ENCODE assay signal across 9 cellular contexts in the genomic region with DNA sequence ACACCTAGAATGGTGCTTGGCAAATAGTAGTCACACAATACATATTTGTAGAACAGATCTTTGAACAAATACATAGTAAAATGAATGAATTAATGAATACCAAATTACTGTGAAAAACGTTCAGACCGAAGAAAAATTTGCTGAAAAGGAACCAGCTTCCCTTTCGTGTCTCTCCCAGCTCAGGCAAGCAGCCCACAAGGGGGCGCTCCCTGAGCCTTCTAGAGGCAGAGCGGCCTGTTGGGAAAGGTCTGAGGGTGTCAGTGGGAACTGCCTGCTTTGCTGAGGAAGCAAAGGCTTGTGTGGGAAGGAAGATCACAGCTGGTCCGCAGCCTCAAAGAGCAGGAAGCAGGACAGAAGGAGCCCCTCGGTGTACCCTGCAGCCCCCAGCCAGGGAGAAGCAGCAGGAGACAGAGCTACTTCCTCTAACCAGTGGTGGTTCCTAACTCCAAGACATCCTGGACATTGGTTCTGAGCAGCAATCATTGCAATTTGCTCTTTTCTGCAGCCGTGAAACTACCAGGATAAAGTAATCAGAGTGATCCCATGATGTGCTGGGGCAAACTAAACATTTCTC.
DNase-seq lines count a peak whose midpoint lies in the region; ATAC-seq and TF ChIP-seq lines count a peak whose summit lies in the region.
"Had no signal": no experiment of that assay in that cellular context is flagged by ENCODE, and none has a peak within 500 bp of the region (broad histone marks: within the 10 kb centered on the region; RNA-seq: fewer than 3 reads in every experiment).

No MANE protein-coding gene starts in this region.

- peak overlapping the region; percentile 96 for H2AFZ ChIP-seq in osteoblast (ENCODE audit: low read length)
- H2AFZ ChIP-seq: parathyroid adenoma had no signal

- H3K4me2 ChIP-seq in osteoblast (ENCODE audit: insufficient read depth, low read length), result no peak overlapping the region

- H3K9me3 ChIP-seq in body of pancreas (no peaks in the 10 kb centered on the region), osteoblast (ENCODE audit: low read depth, low read length) (no peaks in the 10 kb centered on the region)
- H3K9me3 ChIP-seq in CD8-positive, alpha-beta memory T cell (ENCODE audit: low read length), result no peaks in the 10 kb centered on the region

- POLR2A ChIA-PET in CD8-positive, alpha-beta memory T cell (lab: Charles Lee), result no interaction called here

- H3K79me2 ChIP-seq in osteoblast (ENCODE audit: insufficient read depth, low read length), result no peaks in the 10 kb centered on the region
- H3K79me2 ChIP-seq: parathyroid adenoma had no signal

- no peak for TF ChIP-seq POLR2A in body of pancreas (IDR thresholded peaks at IDR 0.05)

- CTCF ChIA-PET in CD8-positive, alpha-beta memory T cell (lab: Charles Lee), result interaction anchor here (0.6 kb wide), 1 partner anchor 461 kb away, joined by 3 read pairs; no protein-coding TSS in a partner anchor

- no peaks in the 10 kb centered on the region for H4K20me1 ChIP-seq in osteoblast (ENCODE audit: insufficient read depth, low read length)

- no peaks in the 10 kb centered on the region for H3K27me3 Mint-ChIP-seq in CD8-positive, alpha-beta memory T cell

- H3K4me3 Mint-ChIP-seq in CD8-positive, alpha-beta memory T cell, result no peak overlapping the region
- H3K4me3 Mint-ChIP-seq: activated naive CD8-positive, alpha-beta T cell had no signal

- TF ChIP-seq CTCF in body of pancreas (IDR thresholded peaks at IDR 0.05) (peak in 5 of 7 experiments; percentile 13 to 40 (median 21)), osteoblast (IDR thresholded peaks at IDR 0.05; ENCODE audit: extremely low read depth, low read depth, low read length) (peak; percentile 88), GM20000 (IDR thresholded peaks at IDR 0.05; ENCODE audit: extremely low read depth, missing control alignments) (no peak)

- H3K27ac Mint-ChIP-seq in CD8-positive, alpha-beta memory T cell, result no peak overlapping the region
- H3K27ac Mint-ChIP-seq: activated naive CD8-positive, alpha-beta T cell had no signal

- H3K36me3 ChIP-seq in body of pancreas (replicated peaks in 1 of 2; ENCODE audit: insufficient read depth in 1 of 2, low read depth in 2 of 2) (no peaks in the 10 kb centered on the region), osteoblast (ENCODE audit: insufficient read depth, low read length) (no peaks in the 10 kb centered on the region)
- no peaks in the 10 kb centered on the region for H3K36me3 ChIP-seq in CD8-positive, alpha-beta memory T cell (ENCODE audit: insufficient read depth, low read length)

- H3K4me1 Mint-ChIP-seq in CD8-positive, alpha-beta memory T cell, result no peaks in the 10 kb centered on the region

- no peaks in the 10 kb centered on the region for H3K36me3 Mint-ChIP-seq in CD8-positive, alpha-beta memory T cell
- H3K36me3 Mint-ChIP-seq: activated naive CD8-positive, alpha-beta T cell had no signal

- ATAC-seq in body of pancreas, result no peak

- no peaks in the 10 kb centered on the region for H3K9me3 Mint-ChIP-seq in CD8-positive, alpha-beta memory T cell

- H3K4me1 ChIP-seq in body of pancreas (no peaks in the 10 kb centered on the region), osteoblast (ENCODE audit: insufficient read depth, low read length) (peaks cover 35% of the 10 kb centered on the region)
- no peaks in the 10 kb centered on the region for H3K4me1 ChIP-seq in CD8-positive, alpha-beta memory T cell (ENCODE audit: insufficient read depth, low read length)
- H3K4me1 ChIP-seq: parathyroid adenoma had no signal

- DNase-seq in ELF-1 (ENCODE audit: low read depth, low spot score) (peak; percentile 80), NAMALWA (ENCODE audit: low spot score) (peak; percentile 70), body of pancreas (peak in 2 of 4 donors; percentile 27 to 57), osteoblast (ENCODE audit: insufficient read length, low spot score, missing footprints) (peak; percentile 90), occipital lobe (lab: John Stamatoyannopoulos, UW) (no peak), GM20000 (ENCODE audit: low spot score) (no peak)
- DNase-seq in CD8-positive, alpha-beta memory T cell, result no peak

- no peak overlapping the region for H3K27ac ChIP-seq in body of pancreas
- peak overlapping the region; percentile 12 for H3K27ac ChIP-seq in osteoblast (ENCODE audit: low read depth, low read length)
- no peak overlapping the region for H3K27ac ChIP-seq in CD8-positive, alpha-beta memory T cell (ENCODE audit: low read depth, low read length)
- H3K27ac ChIP-seq: parathyroid adenoma had no signal

- intact Hi-C loops in body of pancreas (cut with DNase I), result no loop called here

- 17 to 21% methylated on average over 8 of the region's 8 CpGs for WGBS in body of pancreas, 2 donors

- H3K4me3 ChIP-seq in body of pancreas (no peak overlapping the region), osteoblast (ENCODE audit: insufficient read depth, low read length) (no peak overlapping the region)
- H3K4me3 ChIP-seq in CD8-positive, alpha-beta memory T cell (ENCODE audit: low read length), result no peak overlapping the region

- H3K27me3 ChIP-seq in body of pancreas (no peaks in the 10 kb centered on the region), osteoblast (ENCODE audit: insufficient read depth, low read length) (no peaks in the 10 kb centered on the region)
- H3K27me3 ChIP-seq in CD8-positive, alpha-beta memory T cell (ENCODE audit: insufficient read depth, low read length, poor library complexity, severe bottlenecking), result no peaks in the 10 kb centered on the region

Comparison
In these comparisons a context has a peak if more than half of its experiments do, and no peak if none do; other contexts are left out.
1. DNase-seq: peak in ELF-1 (single experiment), NAMALWA (single experiment) and osteoblast (single experiment); none in occipital lobe (single experiment), CD8-positive, alpha-beta memory T cell (0 of 5) and GM20000 (single experiment).